ENCODE assay signal across 9 cellular contexts in genomic region chr11:65778901-65779668, GRCh38. TPM values are rescaled to one million over a fixed set of nuclear protein-coding genes. Genes with fewer than 3 reads are reported as not detected.
DNase-seq lines count a peak whose midpoint lies in the region; ATAC-seq, FAIRE-seq and TF ChIP-seq lines count a peak whose summit lies in the region.
"Had no signal": no experiment of that assay in that cellular context is flagged by ENCODE, and none has a peak within 500 bp of the region (broad histone marks: within the 10 kb centered on the region; RNA-seq: fewer than 3 reads in every experiment).

No MANE protein-coding gene starts in this region.

- WGBS in pancreas, 2 donors: 59 to 63% methylated on average over 25 of the region's 25 CpGs

- POLR2A ChIA-PET in Caco-2 (lab: Charles Lee): interaction anchor here (1.1 kb wide), 1 partner anchor 25 kb away, joined by 3 read pairs; no protein-coding TSS in a partner anchor
- POLR2A ChIA-PET in OCI-LY7 (lab: Charles Lee): no interaction called here
- POLR2A ChIA-PET in endothelial cell of umbilical vein (lab: Charles Lee): interaction anchor here (1.2 kb wide), 1 partner anchor 81 kb away, joined by 5 read pairs; the partner anchor contains the start of gene MUS81

- DNase-seq in Caco-2 (no peak), OCI-LY7 (ENCODE audit: low spot score) (no peak), endothelial cell of umbilical vein (ENCODE audit: low read depth, low spot score) (no peak), pancreas (peak in 5 of 6 donors; percentile 14 to 81 (median 30)), NOMO-1 (lab: John Stamatoyannopoulos, UW; ENCODE audit: unreplicated experiment in 2 of 2) (no peak)

- no peaks in the 10 kb centered on the region for H3K9me3 Mint-ChIP-seq in Caco-2 (ENCODE audit: unreplicated experiment)

- intact Hi-C loops in Caco-2 (cut with micrococcal nuclease; ENCODE audit: unreplicated experiment) (no loop called here), OCI-LY7 (cut with micrococcal nuclease; ENCODE audit: unreplicated experiment) (no loop called here), endothelial cell of umbilical vein (cut with micrococcal nuclease) (no loop called here), pancreas (cut with DNase I) (no loop called here)

- TF ChIP-seq CTCF in Caco-2 (IDR thresholded peaks at IDR 0.05; ENCODE audit: insufficient read depth in 1 of 2, low read depth in 1 of 2, low read length in 1 of 2, severe bottlenecking in 1 of 2, unreplicated experiment in 1 of 2): no peak
- TF ChIP-seq CTCF in OCI-LY7 (conservative IDR thresholded peaks at IDR 0.05; ENCODE audit: low read length): no peak
- no peak for TF ChIP-seq CTCF in endothelial cell of umbilical vein (IDR thresholded peaks at IDR 0.05; ENCODE audit: extremely low read depth in 1 of 2, insufficient read depth in 1 of 2, low read depth in 1 of 2, low read length in 2 of 2)
- TF ChIP-seq CTCF in pancreas (IDR thresholded peaks at IDR 0.05): no peak

- FAIRE-seq in endothelial cell of umbilical vein (lab: Jason Lieb, UNC) (no peak), pancreas (lab: Jason Lieb, UNC) (no peak)

- no peak overlapping the region for H3K27ac Mint-ChIP-seq in Caco-2 (ENCODE audit: unreplicated experiment)

- H3K4me1 ChIP-seq in Caco-2 (peaks cover 16% of the 10 kb centered on the region), OCI-LY7 (ENCODE audit: insufficient read depth, low read length, poor library complexity, severe bottlenecking) (peaks cover 7% of the 10 kb centered on the region), endothelial cell of umbilical vein (ENCODE audit: control insufficient read depth, extremely low read depth, insufficient read depth, low read length) (peaks cover 5% of the 10 kb centered on the region), pancreas (peaks cover 11 to 35% (median 19%) of the 10 kb centered on the region in 3 donors)

- H2AFZ ChIP-seq in OCI-LY7 (ENCODE audit: low read length) (no peak overlapping the region), endothelial cell of umbilical vein (ENCODE audit: low read depth, low read length) (no peak overlapping the region)

- H3K79me2 ChIP-seq in OCI-LY7 (ENCODE audit: insufficient read depth, low read depth, low read length) (no peaks in the 10 kb centered on the region), endothelial cell of umbilical vein (ENCODE audit: control insufficient read depth, insufficient read depth, low read length) (peaks cover 24% of the 10 kb centered on the region)

- H3K9me1 ChIP-seq in endothelial cell of umbilical vein (replicated peaks; ENCODE audit: control insufficient read depth, extremely low read depth, insufficient read depth, low read length): no peaks in the 10 kb centered on the region

- H3K36me3 ChIP-seq in Caco-2 (ENCODE audit: control insufficient read depth, insufficient read depth, low read length) (no peaks in the 10 kb centered on the region; the same call in none of the 2 replicates), OCI-LY7 (ENCODE audit: insufficient read depth, low read length) (peaks cover 3% of the 10 kb centered on the region; the same call in 1 of the 2 replicates), endothelial cell of umbilical vein (ENCODE audit: control insufficient read depth in 2 of 2, extremely low read depth in 1 of 2, insufficient read depth in 2 of 2, low read length in 2 of 2) (peaks cover 12 to 14% of the 10 kb centered on the region in 2 experiments), pancreas (peaks cover 0 to 6% (median 0%) of the 10 kb centered on the region in 3 donors)

- H3K4me2 ChIP-seq in OCI-LY7 (ENCODE audit: low read length) (peak overlapping the region; percentile 81), endothelial cell of umbilical vein (ENCODE audit: insufficient read depth, low read length) (peak overlapping the region; percentile 66)

- no peaks in the 10 kb centered on the region for H3K27me3 ChIP-seq in Caco-2 (replicated peaks; ENCODE audit: control insufficient read depth, insufficient read depth, low read length)
- H3K27me3 ChIP-seq in endothelial cell of umbilical vein (ENCODE audit: control insufficient read depth in 2 of 2, insufficient read depth in 2 of 2, low read length in 2 of 2): no peaks in the 10 kb centered on the region
- H3K27me3 ChIP-seq in pancreas: no peaks in the 10 kb centered on the region

- H3K9me3 ChIP-seq in Caco-2: no peaks in the 10 kb centered on the region
- no peaks in the 10 kb centered on the region for H3K9me3 ChIP-seq in OCI-LY7 (ENCODE audit: low read length)
- H3K9me3 ChIP-seq in endothelial cell of umbilical vein (replicated peaks; ENCODE audit: control insufficient read depth, insufficient read depth, low read length): no peaks in the 10 kb centered on the region
- no peaks in the 10 kb centered on the region for H3K9me3 ChIP-seq in pancreas

- H3K36me3 Mint-ChIP-seq in Caco-2 (ENCODE audit: insufficient read depth, unreplicated experiment): peaks cover 26% of the 10 kb centered on the region

- dilution Hi-C loops in endothelial cell of umbilical vein (cut with MboI; ENCODE audit: extremely low pct_ligation_motif_present, low sequenced_read_pairs): no loop called here

- peak overlapping the region; percentile 56 for H3K4me3 ChIP-seq in Caco-2 (ENCODE audit: low read depth, low read length)
- H3K4me3 ChIP-seq in OCI-LY7 (ENCODE audit: low read depth, low read length, poor library complexity, severe bottlenecking): peak overlapping the region; percentile 80
- H3K4me3 ChIP-seq in endothelial cell of umbilical vein (replicated peaks in 1 of 3; ENCODE audit: insufficient read depth in 1 of 3, low read depth in 1 of 3, low read length in 3 of 3): peak overlapping the region in 2 of 3 experiments; percentile 49 to 55
- peak overlapping the region; percentile 71 to 95 (median 87) for H3K4me3 ChIP-seq in pancreas

- H3K4me3 Mint-ChIP-seq in Caco-2 (ENCODE audit: unreplicated experiment): peak overlapping the region; percentile 91

- peaks cover 8% of the 10 kb centered on the region for H3K4me1 Mint-ChIP-seq in Caco-2 (ENCODE audit: low read depth, unreplicated experiment)

- CTCF ChIA-PET in Caco-2 (lab: Charles Lee): interaction anchor here (0.6 to 3.0 kb wide), 11 partner anchors 8 to 119 kb away, joined by 3 to 23 read pairs (median 4); partner anchors contain the start of genes FIBP, KAT5 and MUS81
- CTCF ChIA-PET in OCI-LY7 (lab: Charles Lee; ENCODE audit: unreplicated experiment): interaction anchor here (0.6 to 1.1 kb wide), 4 partner anchors 13 to 310 kb away, joined by 3 read pairs; no protein-coding TSS in a partner anchor
- CTCF ChIA-PET in endothelial cell of umbilical vein (lab: Charles Lee): interaction anchor here (0.6 to 4.1 kb wide), 46 partner anchors 8 to 354 kb away, joined by 3 to 109 read pairs (median 7); partner anchors contain the start of genes BANF1, CCDC85B, EFEMP2 and EIF1AD

- BruUV-seq in Caco-2 (replicated peaks; lab: Mats Ljungman, UMichigan): no TSS peak
- BruUV-seq in OCI-LY7 (replicated peaks; lab: Mats Ljungman, UMichigan): no TSS peak
- no TSS peak for BruUV-seq in endothelial cell of umbilical vein (replicated peaks; lab: Mats Ljungman, UMichigan)

- no peak for TF ChIP-seq POLR2A in endothelial cell of umbilical vein (IDR thresholded peaks at IDR 0.05; ENCODE audit: low read depth, low read length)

- peak in 3 of 4 donors; percentile 0 to 3 (median 1) for ATAC-seq in pancreas
- ATAC-seq in GM19452 (IDR thresholded peaks at IDR 0.05; ENCODE audit: unreplicated experiment): no peak
- no peak for ATAC-seq in GM21423 (IDR thresholded peaks at IDR 0.05; ENCODE audit: unreplicated experiment)
- no peak for ATAC-seq in GM18867 (IDR thresholded peaks at IDR 0.05; ENCODE audit: unreplicated experiment)

- H3K27ac ChIP-seq in OCI-LY7 (ENCODE audit: low read depth, low read length, poor library complexity, severe bottlenecking): no peak overlapping the region
- no peak overlapping the region for H3K27ac ChIP-seq in endothelial cell of umbilical vein (ENCODE audit: insufficient read depth, low read depth, low read length)
- H3K27ac ChIP-seq in pancreas: peak overlapping the region in 3 of 4 donors; percentile 73 to 85 (median 84)

- H4K20me1 ChIP-seq in OCI-LY7 (ENCODE audit: insufficient read depth, low read length) (peaks cover 5% of the 10 kb centered on the region; the same call in 1 of the 2 replicates), endothelial cell of umbilical vein (replicated peaks; ENCODE audit: control insufficient read depth, extremely low read depth, insufficient read depth, low read length) (no peaks in the 10 kb centered on the region)

- H3K9me2 ChIP-seq in OCI-LY7 (ENCODE audit: insufficient read depth, low read length): no peaks in the 10 kb centered on the region

- H3K9ac ChIP-seq in endothelial cell of umbilical vein (replicated peaks; ENCODE audit: extremely low read depth, insufficient read depth, low read length): no peak overlapping the region

- H3K27me3 Mint-ChIP-seq in Caco-2 (ENCODE audit: insufficient read depth, unreplicated experiment): no peaks in the 10 kb centered on the region

RNA-seq across cellular contexts. Expression of gene AP5B1, which starts 1.7 kb away (rescaled TPM):
- 18.2 and 19.3 TPM in 2 replicates for total RNA-seq in Caco-2 (2022)
- total RNA-seq in OCI-LY7 (2014; rRNA removed; shearing (Covaris generic)): 10.2 and 12.9 TPM in 2 replicates
- total RNA-seq in OCI-LY7 (2022): 23.9 and 25.6 TPM in 2 replicates
- 15.3 and 15.5 TPM in 2 replicates for total RNA-seq in endothelial cell of umbilical vein
- 9.2 and 13.0 TPM in 2 replicates for polyA plus RNA-seq in endothelial cell of umbilical vein
- 5.2 and 7.3 TPM in 2 replicates for polyA plus RNA-seq in endothelial cell of umbilical vein (2011; cell fraction: cytosol; rRNA removed)
- polyA plus RNA-seq in endothelial cell of umbilical vein (2011; cell fraction: nucleus; rRNA removed): 7.8 and 8.5 TPM in 2 replicates
- 7.0 and 9.4 TPM in 2 replicates for polyA plus RNA-seq in endothelial cell of umbilical vein (2012)
- polyA minus RNA-seq in endothelial cell of umbilical vein: 10.6 and 11.9 TPM in 2 replicates
- polyA minus RNA-seq in endothelial cell of umbilical vein (2011; cell fraction: cytosol; rRNA and poly(A)+ RNA removed): 22.0 TPM
- polyA minus RNA-seq in endothelial cell of umbilical vein (2011; cell fraction: nucleus; rRNA and poly(A)+ RNA removed): 7.5 and 7.9 TPM in 2 replicates
- total RNA-seq in pancreas: 10 to 100 TPM; 10.2 to 12.7 (median 11.5) TPM
- polyA plus RNA-seq in pancreas: 10 to 100 TPM in 1 of 2 donors, 1 to 10 TPM in 1; 4.2 to 10.4 TPM

RNA-seq across cellular contexts. Expression of gene OVOL1, which starts 7.8 kb away (rescaled TPM):
- total RNA-seq in Caco-2 (2022) (19.5 and 21.2 TPM in 2 replicates), OCI-LY7 (2022) (not detected in 2 replicates), endothelial cell of umbilical vein (not detected in 2 replicates), pancreas (1 to 10 TPM; 1.1 to 5.6 (median 1.8) TPM)
- total RNA-seq in OCI-LY7 (2014; rRNA removed; shearing (Covaris generic)): 0.15 TPM in 1 of 2 replicates, not detected in the other
- polyA plus RNA-seq in endothelial cell of umbilical vein (not detected in 2 replicates), pancreas (1 to 10 TPM; 1.9 TPM)
- not detected in 2 replicates for polyA plus RNA-seq in endothelial cell of umbilical vein (2011; cell fraction: cytosol; rRNA removed)
- not detected in 2 replicates for polyA plus RNA-seq in endothelial cell of umbilical vein (2011; cell fraction: nucleus; rRNA removed)
- polyA plus RNA-seq in endothelial cell of umbilical vein (2012): not detected in 2 replicates
- polyA minus RNA-seq in endothelial cell of umbilical vein: not detected in 2 replicates
- polyA minus RNA-seq in endothelial cell of umbilical vein (2011; cell fraction: cytosol; rRNA and poly(A)+ RNA removed): not detected
- not detected in 2 replicates for polyA minus RNA-seq in endothelial cell of umbilical vein (2011; cell fraction: nucleus; rRNA and poly(A)+ RNA removed)
- total RNA-seq: dermis microvascular lymphatic vessel endothelial cell had no signal

RNA-seq across cellular contexts. Expression of gene SNX32, which starts 54.7 kb away (rescaled TPM):
- total RNA-seq in Caco-2 (2022): not detected in 2 replicates
- total RNA-seq in OCI-LY7 (2014; rRNA removed; shearing (Covaris generic)): not detected in 2 replicates
- total RNA-seq in OCI-LY7 (2022): not detected in 2 replicates
- 1.0 TPM in 1 of 2 replicates, not detected in the other for total RNA-seq in endothelial cell of umbilical vein
- polyA plus RNA-seq in endothelial cell of umbilical vein: 0.19 and 0.29 TPM in 2 replicates
- polyA plus RNA-seq in endothelial cell of umbilical vein (2011; cell fraction: cytosol; rRNA removed): 0.05 and 0.13 TPM in 2 replicates
- 1.3 and 1.9 TPM in 2 replicates for polyA plus RNA-seq in endothelial cell of umbilical vein (2011; cell fraction: nucleus; rRNA removed)
- polyA plus RNA-seq in endothelial cell of umbilical vein (2012): 1.6 and 2.5 TPM in 2 replicates
- polyA minus RNA-seq in endothelial cell of umbilical vein: 0.17 and 0.66 TPM in 2 replicates
- polyA minus RNA-seq in endothelial cell of umbilical vein (2011; cell fraction: cytosol; rRNA and poly(A)+ RNA removed): not detected
- polyA minus RNA-seq in endothelial cell of umbilical vein (2011; cell fraction: nucleus; rRNA and poly(A)+ RNA removed): 0.14 and 0.67 TPM in 2 replicates
- total RNA-seq in pancreas: under 1 TPM in 4 of 6 donors, not detected in 2; 0.12 to 0.75 (median 0.43) TPM
- under 1 TPM; 0.23 to 0.30 TPM for polyA plus RNA-seq in pancreas

RNA-seq across cellular contexts. Expression of gene RNASEH2C, which starts 58.5 kb away (rescaled TPM):
- total RNA-seq in Caco-2 (2022): 66.7 and 76.4 TPM in 2 replicates
- 92.7 and 99.1 TPM in 2 replicates for total RNA-seq in OCI-LY7 (2014; rRNA removed; shearing (Covaris generic))
- total RNA-seq in OCI-LY7 (2022): 79.1 and 100 TPM in 2 replicates
- total RNA-seq in endothelial cell of umbilical vein: 46.4 and 62.0 TPM in 2 replicates
- 110 and 113 TPM in 2 replicates for polyA plus RNA-seq in endothelial cell of umbilical vein
- 57.1 and 72.8 TPM in 2 replicates for polyA plus RNA-seq in endothelial cell of umbilical vein (2011; cell fraction: cytosol; rRNA removed)
- polyA plus RNA-seq in endothelial cell of umbilical vein (2011; cell fraction: nucleus; rRNA removed): 51.1 and 56.5 TPM in 2 replicates
- polyA plus RNA-seq in endothelial cell of umbilical vein (2012): 34.9 and 40.6 TPM in 2 replicates
- polyA minus RNA-seq in endothelial cell of umbilical vein: 11.2 and 12.8 TPM in 2 replicates
- polyA minus RNA-seq in endothelial cell of umbilical vein (2011; cell fraction: cytosol; rRNA and poly(A)+ RNA removed): 66.3 TPM
- 12.2 and 13.6 TPM in 2 replicates for polyA minus RNA-seq in endothelial cell of umbilical vein (2011; cell fraction: nucleus; rRNA and poly(A)+ RNA removed)
- total RNA-seq in pancreas: 10 to 100 TPM; 16.1 to 29.3 (median 20.4) TPM
- 10 to 100 TPM; 37.1 to 49.3 TPM for polyA plus RNA-seq in pancreas

Comparison
In these comparisons a context has a peak if more than half of its experiments do, and no peak if none do; other contexts are left out.
1. DNase-seq: peak in pancreas (5 of 6); none in Caco-2 (0 of 2), OCI-LY7 (single experiment), endothelial cell of umbilical vein (single experiment) and NOMO-1 (0 of 2).
2. H3K27ac ChIP-seq: peak in pancreas (3 of 4); none in OCI-LY7 (single experiment) and endothelial cell of umbilical vein (single experiment).
3. ATAC-seq: peak in pancreas (3 of 4); none in GM19452 (single experiment), GM21423 (single experiment) and GM18867 (single experiment).
4. Peak in every context shown above with its lines, with median percentiles within 50 percentile points of each other: H3K4me3 ChIP-seq.